Comparison of ENCODE assay signal across 15 cellular contexts in the genomic region with DNA sequence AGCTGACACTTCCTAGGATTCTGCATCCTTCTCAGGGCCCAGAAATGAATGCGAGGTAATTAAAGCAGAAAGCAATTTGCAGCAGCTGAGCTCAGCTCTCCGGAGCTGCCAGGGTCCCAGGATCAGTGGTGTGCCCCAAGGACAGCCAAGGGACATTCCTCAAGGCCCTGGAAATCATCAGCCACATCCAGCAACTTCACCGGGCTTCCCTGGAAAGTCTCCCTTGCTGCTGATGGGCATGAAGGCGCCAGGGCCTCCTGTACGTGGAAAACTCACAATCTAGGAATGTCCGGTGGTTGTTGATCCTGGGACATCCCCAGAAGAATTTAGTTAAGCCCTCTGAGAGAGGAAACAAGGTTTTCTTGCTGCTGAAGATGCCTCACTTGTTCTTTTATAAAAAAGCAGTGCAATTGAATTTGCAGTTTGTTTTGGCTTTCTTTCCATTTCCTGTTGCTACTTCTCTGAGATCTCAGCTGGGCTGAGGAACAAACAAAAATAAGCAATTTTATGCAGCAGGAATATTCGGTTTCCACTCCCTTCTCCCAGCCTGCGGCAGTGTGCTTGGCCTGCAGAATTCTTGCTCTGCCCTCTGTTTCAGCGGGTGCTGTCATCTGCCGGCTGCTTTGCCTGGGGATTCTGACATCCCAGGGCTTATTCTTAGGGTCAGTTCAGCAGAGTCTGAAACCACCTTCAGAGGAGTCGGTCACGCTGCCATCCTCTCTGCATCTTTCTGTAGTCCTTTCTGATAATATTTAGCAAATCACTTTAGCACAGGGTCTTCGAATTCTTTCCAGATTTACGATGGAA.
A peak's percentile ranks its signal among the peaks of the same experiment; 100 is the strongest.
DNase-seq lines count a peak whose midpoint lies in the region; ATAC-seq and TF ChIP-seq lines count a peak whose summit lies in the region.
"Had no signal": no experiment of that assay in that cellular context is flagged by ENCODE, and none has a peak within 500 bp of the region (broad histone marks: within the 10 kb centered on the region; RNA-seq: fewer than 3 reads in every experiment).

No MANE protein-coding gene starts in this region.

- no peak for TF ChIP-seq EP300 in stomach (IDR thresholded peaks at IDR 0.05)
- TF ChIP-seq EP300 in suprapubic skin (IDR thresholded peaks at IDR 0.05), result no peak

- no peak for TF ChIP-seq POLR2A in stomach (IDR thresholded peaks at IDR 0.05)
- no peak for TF ChIP-seq POLR2A in suprapubic skin (IDR thresholded peaks at IDR 0.05)

- H3K4me1 ChIP-seq in stomach (peaks cover 0 to 24% (median 15%) of the 10 kb centered on the region in 4 donors), suprapubic skin (peaks cover 18% of the 10 kb centered on the region)
- H3K4me1 ChIP-seq: HAP-1 had no signal

- H3K27ac ChIP-seq in stomach (peak overlapping the region in 3 of 5 donors; percentile 15 to 59 (median 42)), suprapubic skin (no peak overlapping the region)

- WGBS in stomach, 5 donors, result 69 to 73% (median 71%) methylated on average over 13 to 14 of the region's 14 CpGs
- 47% methylated on average over 14 of the region's 14 CpGs for WGBS in suprapubic skin

- TF ChIP-seq CTCF in choroid plexus epithelial cell (conservative IDR thresholded peaks at IDR 0.05; ENCODE audit: low read depth, low read length), result peak; percentile 37
- TF ChIP-seq CTCF in stomach (IDR thresholded peaks at IDR 0.05), result no peak
- no peak for TF ChIP-seq CTCF in suprapubic skin (IDR thresholded peaks at IDR 0.05)

- H3K27me3 ChIP-seq in stomach (no peaks in the 10 kb centered on the region), suprapubic skin (no peaks in the 10 kb centered on the region)
- H3K27me3 ChIP-seq: transverse colon had no signal

- no peak overlapping the region for H3K4me3 ChIP-seq in choroid plexus epithelial cell (ENCODE audit: low read depth, low read length)
- no peak overlapping the region for H3K4me3 ChIP-seq in stomach
- no peak overlapping the region for H3K4me3 ChIP-seq in suprapubic skin
- H3K4me3 ChIP-seq: HAP-1, transverse colon had no signal

- peaks cover 9 to 70% (median 59%) of the 10 kb centered on the region in 4 donors for H3K36me3 ChIP-seq in stomach
- peaks cover 41% of the 10 kb centered on the region for H3K36me3 ChIP-seq in suprapubic skin
- H3K36me3 ChIP-seq: HAP-1 had no signal

- DNase-seq in HT1080 (ENCODE audit: low read depth) (peak; percentile 79), choroid plexus epithelial cell (ENCODE audit: low read depth) (peak; percentile 71), iris pigment epithelial cell (ENCODE audit: low read depth) (peak; percentile 73), stomach (no peak), HPDE6-E6E7 (ENCODE audit: extremely low spot score) (no peak), suprapubic skin (ENCODE audit: low spot score in 2 of 2) (no peak)
- DNase-seq: activated T-cell treated with anti-CD3 and anti-CD28 coated beads, Interleukin-2, amount 50 U/mL, for 24 hours; DMS 273 treated with DMSO at 0.1 percent for 48 hours; hippocampal formation; NCI-H82; T-helper 9 cell; transverse colon had no signal

- ATAC-seq in HG03139 (IDR thresholded peaks at IDR 0.05; ENCODE audit: unreplicated experiment), result no peak
- ATAC-seq in GM21515 (IDR thresholded peaks at IDR 0.05; ENCODE audit: unreplicated experiment), result no peak

- H3K9me3 ChIP-seq in stomach (no peaks in the 10 kb centered on the region), suprapubic skin (no peaks in the 10 kb centered on the region)
- H3K9me3 ChIP-seq: HAP-1, transverse colon had no signal

- intact Hi-C loops in stomach (cut with DNase I; ENCODE audit: low total_unique reads), result no loop called here

Comparison
In these comparisons a context has a peak if more than half of its experiments do, and no peak if none do; other contexts are left out.
1. DNase-seq: peak in HT1080 (single experiment), choroid plexus epithelial cell (single experiment) and iris pigment epithelial cell (single experiment); none in stomach (single experiment), HPDE6-E6E7 (single experiment) and suprapubic skin (0 of 2).